9 cellular contexts compared by ENCODE assay signal in genomic region chr17:79923974-79924638, GRCh38.
DNase-seq lines count a peak whose midpoint lies in the region; ATAC-seq and TF ChIP-seq lines count a peak whose summit lies in the region.
"Had no signal": no experiment of that assay in that cellular context is flagged by ENCODE, and none has a peak within 500 bp of the region (broad histone marks: within the 10 kb centered on the region; RNA-seq: fewer than 3 reads in every experiment).

No MANE protein-coding gene starts in this region.

- ATAC-seq in omental fat pad (ENCODE audit: low FRiP score) = no peak
- ATAC-seq in GM19023 (IDR thresholded peaks at IDR 0.05; ENCODE audit: unreplicated experiment) = no peak

- H3K4me3 ChIP-seq in WI38 (ENCODE audit: low read depth, low read length) (no peak overlapping the region), fibroblast of pulmonary artery (replicated peaks; ENCODE audit: low read depth, low read length) (no peak overlapping the region)
- H3K4me3 ChIP-seq: thoracic aorta had no signal

- TF ChIP-seq CTCF in WI38 (IDR thresholded peaks at IDR 0.05; ENCODE audit: low read depth, low read length) (peak; percentile 63), fibroblast of pulmonary artery (IDR thresholded peaks at IDR 0.05; ENCODE audit: low read length, missing control alignments) (peak; percentile 54), omental fat pad (IDR thresholded peaks at IDR 0.05) (no peak)

- DNase-seq in COLO668 (lab: John Stamatoyannopoulos, UW; ENCODE audit: unreplicated experiment) (peak; percentile 29), HT-29 (ENCODE audit: low spot score) (peak; percentile 68), fibroblast of pulmonary artery (ENCODE audit: low read depth) (peak; percentile 34), omental fat pad (ENCODE audit: low spot score) (no peak), NCI-H1105 treated with DMSO at 0.1 percent for 48 hours (lab: John Stamatoyannopoulos, UW) (no peak)
- DNase-seq in stimulated activated CD4-positive, alpha-beta T cell treated with anti-CD3 and anti-CD28 coated beads, Interleukin-4, amount 100 ng/mL, for 1 hour = peak; percentile 45

Comparison
In these comparisons a context has a peak if more than half of its experiments do, and no peak if none do; other contexts are left out.
1. DNase-seq: peak in COLO668 (single experiment), HT-29 (single experiment), fibroblast of pulmonary artery (single experiment) and stimulated activated CD4-positive, alpha-beta T cell treated with anti-CD3 and anti-CD28 coated beads, Interleukin-4, amount 100 ng/mL, for 1 hour (single experiment); none in omental fat pad (single experiment) and NCI-H1105 treated with DMSO at 0.1 percent for 48 hours (single experiment).
2. CTCF ChIP-seq: peak in WI38 (single experiment) and fibroblast of pulmonary artery (single experiment); none in omental fat pad (0 of 3).